Comparison of ENCODE assay signal across 2 cellular contexts in genomic region chr14:20680363-20680762, GRCh38.
TF ChIP-seq lines count a peak whose summit lies in the region.

No MANE protein-coding gene starts in this region.

TF ChIP-seq in GM12878, 131 proteins besides CTCF, POLR2A, EP300 and RAD21:
- TF ChIP-seq ATF2 (IDR thresholded peaks at IDR 0.05; ENCODE audit: low read length) (no peak), ZNF622 (IDR thresholded peaks at IDR 0.05) (no peak), TBL1XR1 (IDR thresholded peaks at IDR 0.05; ENCODE audit: low read depth, low read length) (no peak), POLR2AphosphoS5 (IDR thresholded peaks at IDR 0.05; ENCODE audit: low read length) (no peak)

TF ChIP-seq in neural cell, 6 proteins besides CTCF, POLR2A, EP300 and RAD21:
- no peak for TF ChIP-seq TAF1 (IDR thresholded peaks at IDR 0.05; ENCODE audit: low read depth)
- TF ChIP-seq REST (IDR thresholded peaks at IDR 0.05; ENCODE audit: borderline replicate concordance) = no peak
- TF ChIP-seq EZH2 (IDR thresholded peaks at IDR 0.05; ENCODE audit: borderline replicate concordance, insufficient read depth, low read length, poor library complexity, severe bottlenecking) = no peak
- no peak for TF ChIP-seq SMC3 (conservative IDR thresholded peaks at IDR 0.05; ENCODE audit: poor library complexity)
- no peak for TF ChIP-seq MXI1 (conservative IDR thresholded peaks at IDR 0.05; ENCODE audit: poor library complexity, severe bottlenecking)
- TF ChIP-seq POLR2AphosphoS5 (IDR thresholded peaks at IDR 0.05) = no peak
